15 cellular contexts compared by ENCODE assay signal in genomic region chr1:225415307-225415706, GRCh38.
"Had no signal": no experiment of that assay in that cellular context is flagged by ENCODE, and none has a peak within 500 bp of the region (broad histone marks: within the 10 kb centered on the region; RNA-seq: fewer than 3 reads in every experiment).

No MANE protein-coding gene starts in this region.

- ATAC-seq: activated CD8-positive, alpha-beta T cell treated with anti-CD3 and anti-CD28 coated beads for 36 hours; gastroesophageal sphincter; left lung; stimulated activated naive CD8-positive, alpha-beta T cell treated with anti-CD3 and anti-CD28 coated beads, Interleukin-15, amount 100 ng/mL, for 72 hours had no signal

- H3K4me3 ChIP-seq: adrenal gland, gastroesophageal sphincter, left lung, thoracic aorta had no signal

- H3K27me3 ChIP-seq: adrenal gland, gastroesophageal sphincter, left lung had no signal

- H3K27ac ChIP-seq: adrenal gland, gastroesophageal sphincter, thoracic aorta had no signal

- H3K27me3 Mint-ChIP-seq: activated CD8-positive, alpha-beta T cell treated with anti-CD3 and anti-CD28 coated beads for 36 hours; stimulated activated naive CD8-positive, alpha-beta T cell treated with anti-CD3 and anti-CD28 coated beads, Interleukin-15, amount 100 ng/mL, for 72 hours had no signal

- DNase-seq: activated CD8-positive, alpha-beta memory T cell treated with anti-CD3 and anti-CD28 coated beads, Interleukin-2, amount 50 U/mL, for 4 hours; activated CD8-positive, alpha-beta T cell treated with anti-CD3 and anti-CD28 coated beads for 36 hours; activated naive CD4-positive, alpha-beta T cell treated with anti-CD3 and anti-CD28 coated beads for 36 hours; adrenal gland; cortex of kidney; effector CD8-positive, alpha-beta T cell; islet precursor cell; left lung; mesenchymal stem cell; stimulated activated CD4-positive, alpha-beta T cell treated with anti-CD3 and anti-CD28 coated beads, Interleukin-4, amount 100 ng/mL, for 24 hours; stimulated activated naive CD8-positive, alpha-beta T cell treated with anti-CD3 and anti-CD28 coated beads, Interleukin-15, amount 100 ng/mL, for 72 hours had no signal

- H3K9me3 Mint-ChIP-seq: activated CD8-positive, alpha-beta T cell treated with anti-CD3 and anti-CD28 coated beads for 36 hours; activated naive CD4-positive, alpha-beta T cell treated with anti-CD3 and anti-CD28 coated beads for 36 hours; nephron; stimulated activated naive CD8-positive, alpha-beta T cell treated with anti-CD3 and anti-CD28 coated beads, Interleukin-15, amount 100 ng/mL, for 72 hours; T-helper 2 cell treated with Interferon-gamma antibody and Interleukin-4, amounts not matched to agents 5 μg/mL and 100 μg/mL, for 36 hours had no signal

- H3K27ac Mint-ChIP-seq: activated naive CD4-positive, alpha-beta T cell treated with anti-CD3 and anti-CD28 coated beads for 36 hours; nephron; T-helper 2 cell treated with Interferon-gamma antibody and Interleukin-4, amounts not matched to agents 5 μg/mL and 100 μg/mL, for 36 hours had no signal

- H3K4me3 Mint-ChIP-seq: activated CD8-positive, alpha-beta T cell treated with anti-CD3 and anti-CD28 coated beads for 36 hours; activated naive CD4-positive, alpha-beta T cell treated with anti-CD3 and anti-CD28 coated beads for 36 hours; nephron; stimulated activated naive CD8-positive, alpha-beta T cell treated with anti-CD3 and anti-CD28 coated beads, Interleukin-15, amount 100 ng/mL, for 72 hours; T-helper 2 cell treated with Interferon-gamma antibody and Interleukin-4, amounts not matched to agents 5 μg/mL and 100 μg/mL, for 36 hours had no signal
